Comparison of ENCODE assay signal across 1 cellular context in the genomic region with DNA sequence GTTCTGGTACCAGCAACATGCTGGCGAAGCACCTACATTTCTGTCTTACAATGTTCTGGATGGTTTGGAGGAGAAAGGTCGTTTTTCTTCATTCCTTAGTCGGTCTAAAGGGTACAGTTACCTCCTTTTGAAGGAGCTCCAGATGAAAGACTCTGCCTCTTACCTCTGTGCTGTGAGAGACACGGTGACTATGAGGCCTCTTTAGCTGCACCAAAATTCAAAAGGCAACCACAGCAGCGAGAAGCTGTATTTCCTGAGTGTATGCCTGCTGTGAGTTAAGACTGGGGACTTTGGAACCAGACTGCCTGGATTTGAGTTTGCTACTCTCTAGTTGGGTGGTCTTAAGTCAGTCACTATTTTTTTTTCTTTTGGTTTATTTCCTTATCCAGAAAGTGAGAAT.
TF ChIP-seq lines count a peak whose summit lies in the region.

No MANE protein-coding gene starts in this region.

TF ChIP-seq in K562, 482 proteins besides CTCF, POLR2A, EP300 and RAD21:
- TF ChIP-seq EHMT2 (IDR thresholded peaks at IDR 0.05) (no peak), HES1 (IDR thresholded peaks at IDR 0.05; ENCODE audit: low read depth) (no peak), ZNF668 (CRISPR knock-in tag; IDR thresholded peaks at IDR 0.05) (no peak), ZNF140 (CRISPR knock-in tag; IDR thresholded peaks at IDR 0.05) (no peak), ZZZ3 (IDR thresholded peaks at IDR 0.05) (no peak), SOX6 (IDR thresholded peaks at IDR 0.05) (no peak), KDM4B (IDR thresholded peaks at IDR 0.05; ENCODE audit: borderline replicate concordance in 2 of 2, low read depth in 1 of 2) (no peak), ZBTB40 (IDR thresholded peaks at IDR 0.05) (no peak), ZBTB40 (CRISPR knock-in tag; IDR thresholded peaks at IDR 0.05) (no peak), RBM14 (IDR thresholded peaks at IDR 0.05; ENCODE audit: borderline replicate concordance, insufficient read depth, low read depth, low read length) (no peak)
TF ChIP-seq in K562: peak in this region for 0.
